In genomic region chr1:109089242-109090015, GRCh38 we compare ENCODE assay signal across 8 cellular contexts. TPM values are rescaled to one million over a fixed set of nuclear protein-coding genes. Genes with fewer than 3 reads are reported as not detected.
A peak's percentile ranks its signal among the peaks of the same experiment; 100 is the strongest.
DNase-seq lines count a peak whose midpoint lies in the region; ATAC-seq and TF ChIP-seq lines count a peak whose summit lies in the region.

No MANE protein-coding gene starts in this region.

- CTCF ChIA-PET in HEK293T (lab: Yijun Ruan, JAX) (interaction anchor here (0.6 to 3.5 kb wide), 4 partner anchors 11 to 30 kb away, joined by 3 to 13 read pairs (median 8); no protein-coding TSS in a partner anchor), OCI-LY7 (lab: Charles Lee; ENCODE audit: unreplicated experiment) (no interaction called here)

- peak overlapping the region; percentile 85; the same call in 1 of the 2 replicates for H2AFZ ChIP-seq in OCI-LY7 (ENCODE audit: low read length)

- H3K4me2 ChIP-seq in OCI-LY7 (ENCODE audit: low read length): peak overlapping the region; percentile 77

- no peaks in the 10 kb centered on the region for H3K9me2 ChIP-seq in OCI-LY7 (ENCODE audit: insufficient read depth, low read length)

- H3K9me3 ChIP-seq in OCI-LY7 (ENCODE audit: low read length): no peaks in the 10 kb centered on the region

- peak overlapping the region; percentile 90 for H3K4me3 ChIP-seq in OCI-LY7 (ENCODE audit: low read depth, low read length, poor library complexity, severe bottlenecking)
- peak overlapping the region; percentile 89 for H3K4me3 ChIP-seq in astrocyte of the spinal cord (ENCODE audit: low read depth, low read length)

- TF ChIP-seq CTCF in OCI-LY7 (conservative IDR thresholded peaks at IDR 0.05; ENCODE audit: low read length) (peak; percentile 95), astrocyte of the spinal cord (IDR thresholded peaks at IDR 0.05; ENCODE audit: low read depth, low read length) (peak; percentile 69)

- no TSS peak for BruUV-seq in OCI-LY7 (replicated peaks; lab: Mats Ljungman, UMichigan)

- intact Hi-C loops in OCI-LY7 (cut with micrococcal nuclease; ENCODE audit: unreplicated experiment): loop anchor here (1.0 to 2.0 kb wide), 2 partner anchors 23 to 47 kb away; partner anchors contain the start of gene WDR47
- intact Hi-C loops in sciatic nerve (cut with DNase I): no loop called here

- peaks cover 15% of the 10 kb centered on the region; the same call in 1 of the 2 replicates for H3K36me3 ChIP-seq in OCI-LY7 (ENCODE audit: insufficient read depth, low read length)

- in situ Hi-C loops in astrocyte of the spinal cord (cut with HindIII; ENCODE audit: low sequenced_read_pairs): no loop called here

- peak overlapping the region; percentile 78 for H3K27ac ChIP-seq in OCI-LY7 (ENCODE audit: low read depth, low read length, poor library complexity, severe bottlenecking)

- DNase-seq in CMK (ENCODE audit: low read depth): peak; percentile 55
- peak; percentile 86 for DNase-seq in HEK293T (ENCODE audit: extremely low spot score)
- peak; percentile 87 for DNase-seq in OCI-LY7 (ENCODE audit: low spot score)
- DNase-seq in astrocyte of the spinal cord (ENCODE audit: low read depth, low spot score): peak; percentile 65
- peak in 45 of 51 donors; percentile 8 to 88 (median 72) for DNase-seq in hypothalamus (lab: John Stamatoyannopoulos, UW)
- peak; percentile 73 for DNase-seq in sciatic nerve (ENCODE audit: low spot score)
- DNase-seq in NOMO-1 (lab: John Stamatoyannopoulos, UW; ENCODE audit: unreplicated experiment in 2 of 2): no peak

- no peaks in the 10 kb centered on the region for H4K20me1 ChIP-seq in OCI-LY7 (ENCODE audit: insufficient read depth, low read length)

- peaks cover 19% of the 10 kb centered on the region for H3K4me1 ChIP-seq in OCI-LY7 (ENCODE audit: insufficient read depth, low read length, poor library complexity, severe bottlenecking)

- ATAC-seq in sciatic nerve: peak; percentile 49
- ATAC-seq in HG02981 (IDR thresholded peaks at IDR 0.05; ENCODE audit: unreplicated experiment): no peak

- peaks cover 26% of the 10 kb centered on the region; the same call in 1 of the 2 replicates for H3K79me2 ChIP-seq in OCI-LY7 (ENCODE audit: insufficient read depth, low read depth, low read length)

- POLR2A ChIA-PET in HEK293T (lab: Yijun Ruan, JAX) (interaction anchor here (1.0 to 3.7 kb wide), 8 partner anchors 7 to 124 kb away, joined by 4 to 67 read pairs (median 15); partner anchors contain the start of genes ELAPOR1, SARS1 and TAF13), OCI-LY7 (lab: Charles Lee) (interaction anchor here (0.7 to 2.8 kb wide), 4 partner anchors 11 to 168 kb away, joined by 3 to 34 read pairs (median 4); no protein-coding TSS in a partner anchor)

TF ChIP-seq in HEK293T, 16 proteins besides CTCF, POLR2A, EP300 and RAD21:
- no peak for TF ChIP-seq L3MBTL2 (conservative IDR thresholded peaks at IDR 0.05)
- peak; percentile 44; the same call in 1 of the 2 replicates for TF ChIP-seq PKNOX1 (IDR thresholded peaks at IDR 0.05)
- no peak for TF ChIP-seq SP1 (IDR thresholded peaks at IDR 0.05)
- no peak for TF ChIP-seq FOXM1 (IDR thresholded peaks at IDR 0.05; ENCODE audit: borderline replicate concordance)

RNA-seq across cellular contexts. Expression of gene TMEM167B, which starts 1.1 kb away (rescaled TPM):
- total RNA-seq in OCI-LY7 (2014; rRNA removed; shearing (Covaris generic)): 12.3 and 14.9 TPM in 2 replicates
- total RNA-seq in OCI-LY7 (2022) (21.0 and 21.2 TPM in 2 replicates), sciatic nerve (39.4 TPM)

RNA-seq across cellular contexts. Expression of gene TAF13, which starts 13.6 kb away (rescaled TPM):
- total RNA-seq in OCI-LY7 (2014; rRNA removed; shearing (Covaris generic)): 7.6 and 8.3 TPM in 2 replicates
- total RNA-seq in OCI-LY7 (2022) (22.7 and 27.2 TPM in 2 replicates), sciatic nerve (39.9 TPM)

RNA-seq across cellular contexts. Expression of gene ELAPOR1, which starts 24.5 kb away (rescaled TPM):
- not detected in 2 replicates for total RNA-seq in OCI-LY7 (2014; rRNA removed; shearing (Covaris generic))
- total RNA-seq in OCI-LY7 (2022) (0.35 TPM in 1 of 2 replicates, not detected in the other), sciatic nerve (1.9 TPM)

RNA-seq across cellular contexts. Expression of gene WDR47, which starts 47.5 kb away (rescaled TPM):
- total RNA-seq in OCI-LY7 (2014; rRNA removed; shearing (Covaris generic)): 6.6 and 11.0 TPM in 2 replicates
- total RNA-seq in OCI-LY7 (2022): 9.4 and 12.0 TPM in 2 replicates
- 24.6 TPM for total RNA-seq in sciatic nerve

Comparison
In these comparisons a context has a peak if more than half of its experiments do, and no peak if none do; other contexts are left out.
1. DNase-seq: peak in CMK (single experiment), HEK293T (single experiment), OCI-LY7 (single experiment), astrocyte of the spinal cord (single experiment), hypothalamus (45 of 51) and sciatic nerve (single experiment); none in NOMO-1 (0 of 2).